ENCODE assay signal across 9 cellular contexts in the genomic region with DNA sequence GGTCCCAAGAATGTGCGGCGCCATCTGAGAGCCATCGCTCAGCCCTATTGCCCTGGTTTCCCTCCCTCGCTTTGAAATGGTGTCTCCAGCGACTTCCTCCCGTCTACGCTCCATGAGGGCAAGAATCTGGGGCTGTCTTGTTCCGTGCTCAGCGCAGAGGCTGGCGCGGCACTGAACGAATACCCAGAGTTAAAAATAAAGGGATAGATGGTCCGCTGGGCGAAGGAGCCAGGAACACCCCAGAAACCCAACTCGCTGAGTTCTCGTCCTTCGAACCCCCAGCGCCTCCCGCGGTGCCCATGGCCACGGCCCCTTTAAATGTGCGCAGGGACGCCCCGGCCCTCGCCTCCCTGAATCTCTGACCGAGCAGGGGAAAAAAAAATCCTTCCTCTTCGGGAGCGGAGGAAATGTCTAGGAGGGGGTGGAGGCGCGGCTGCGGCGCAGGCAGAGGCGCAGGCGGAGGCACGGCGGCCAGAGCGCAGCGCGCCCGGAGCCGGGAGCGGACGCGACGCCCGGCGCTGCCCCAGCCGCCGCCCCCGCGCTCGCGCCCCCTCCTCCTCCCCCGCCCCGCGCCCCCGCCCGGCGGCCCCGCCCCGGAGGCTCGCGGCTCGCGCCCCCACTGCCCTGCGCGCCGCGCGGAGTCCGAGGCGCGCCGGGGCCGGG. TPM values are rescaled to one million over a fixed set of nuclear protein-coding genes. Genes with fewer than 3 reads are reported as not detected.
DNase-seq lines count a peak whose midpoint lies in the region; ATAC-seq and TF ChIP-seq lines count a peak whose summit lies in the region.
"Had no signal": no experiment of that assay in that cellular context is flagged by ENCODE, and none has a peak within 500 bp of the region (broad histone marks: within the 10 kb centered on the region; RNA-seq: fewer than 3 reads in every experiment).

No MANE protein-coding gene starts in this region.

- H3K27me3 ChIP-seq in right cardiac atrium (ENCODE audit: control insufficient read depth, insufficient read depth) (no peaks in the 10 kb centered on the region), ovary (no peaks in the 10 kb centered on the region)

- no peaks in the 10 kb centered on the region for H3K9me3 ChIP-seq in right cardiac atrium (ENCODE audit: control insufficient read depth, low read length)
- no peaks in the 10 kb centered on the region for H3K9me3 ChIP-seq in ovary
- H3K9me3 ChIP-seq: SJSA1 had no signal

- H3K36me3 ChIP-seq in ovary = no peaks in the 10 kb centered on the region
- H3K36me3 ChIP-seq: SJSA1 had no signal

- H3K4me3 ChIP-seq in right cardiac atrium (ENCODE audit: low read length) (peak overlapping the region; percentile 66), ovary (peak overlapping the region; percentile 66)
- H3K4me3 ChIP-seq: SJSA1 had no signal

- no peak for TF ChIP-seq CTCF in ovary (IDR thresholded peaks at IDR 0.05)

- no peak for DNase-seq in Right ventricle myocardium inferior (ENCODE audit: missing footprints)
- DNase-seq in cardiac septum (ENCODE audit: low spot score) = no peak
- peak; percentile 76 to 87 (median 86) for DNase-seq in right cardiac atrium
- peak in 4 of 5 donors; percentile 40 to 59 (median 46) for DNase-seq in ovary
- no peak for DNase-seq in NCI-H1930 (lab: John Stamatoyannopoulos, UW)
- DNase-seq in inferior parietal cortex (ENCODE audit: extremely low spot score) = no peak
- DNase-seq in KG1 (lab: John Stamatoyannopoulos, UW) = no peak

- intact Hi-C loops in Right ventricle myocardium inferior (cut with DNase I) (loop anchor here (2.0 kb wide), 1 partner anchor 39 kb away; no protein-coding TSS in a partner anchor), cardiac septum (cut with DNase I) (loop anchor here (2.0 to 5.0 kb wide), 2 partner anchors 17 to 97 kb away; no protein-coding TSS in a partner anchor), right cardiac atrium (cut with DNase I) (loop anchor here in 1 of 4 donors (5.0 kb wide), 1 partner anchor 47 kb away; no protein-coding TSS in a partner anchor), ovary (cut with DNase I) (no loop called here)

- no peak for TF ChIP-seq EP300 in ovary (IDR thresholded peaks at IDR 0.05)

- H3K27ac ChIP-seq in right cardiac atrium (ENCODE audit: low read length) = no peak overlapping the region
- H3K27ac ChIP-seq in ovary = peak overlapping the region in 1 of 2 donors; percentile 70
- H3K27ac ChIP-seq: SJSA1 had no signal

- TF ChIP-seq POLR2A in ovary (IDR thresholded peaks at IDR 0.05) = no peak

- ATAC-seq in Right ventricle myocardium inferior (peak; percentile 45), right cardiac atrium (peak; percentile 74 to 82), GM21528 (IDR thresholded peaks at IDR 0.05; ENCODE audit: low FRiP score, unreplicated experiment) (no peak)

- H3K4me1 ChIP-seq in right cardiac atrium (ENCODE audit: control insufficient read depth, insufficient read depth, low read length) = peaks cover 5% of the 10 kb centered on the region
- H3K4me1 ChIP-seq in ovary (ENCODE audit: insufficient read depth) = peaks cover 3% of the 10 kb centered on the region
- H3K4me1 ChIP-seq: SJSA1 had no signal

- WGBS in right cardiac atrium = 3% methylated on average over 71 of the region's 75 CpGs
- WGBS in ovary, 3 donors = 1 to 2% (median 2%) methylated on average over 46 to 74 of the region's 75 CpGs

RNA-seq across cellular contexts. Expression of gene FGD5, which starts 8.6 kb away (rescaled TPM):
- total RNA-seq in Right ventricle myocardium inferior (16.5 TPM), cardiac septum (15.6 TPM), right cardiac atrium (10 to 100 TPM; 17.1 to 30.5 (median 21.2) TPM), ovary (10 to 100 TPM in 4 of 7 donors, 1 to 10 TPM in 3; 5.1 to 38.3 (median 13.0) TPM)
- polyA plus RNA-seq in right cardiac atrium (8.6 TPM), ovary (10 to 100 TPM; 11.5 to 17.8 TPM)
- total RNA-seq: SJSA1 had no signal

Comparison
In these comparisons a context has a peak if more than half of its experiments do, and no peak if none do; other contexts are left out.
1. DNase-seq: peak in right cardiac atrium (3 of 3) and ovary (4 of 5); none in Right ventricle myocardium inferior (single experiment), cardiac septum (single experiment), NCI-H1930 (0 of 2), inferior parietal cortex (single experiment) and KG1 (single experiment).
2. intact Hi-C loops: an anchor here in Right ventricle myocardium inferior (2.0 kb wide) and cardiac septum (2.0 to 5.0 kb wide); none called in ovary.